ENCODE assay signal across 21 cellular contexts in the genomic region with DNA sequence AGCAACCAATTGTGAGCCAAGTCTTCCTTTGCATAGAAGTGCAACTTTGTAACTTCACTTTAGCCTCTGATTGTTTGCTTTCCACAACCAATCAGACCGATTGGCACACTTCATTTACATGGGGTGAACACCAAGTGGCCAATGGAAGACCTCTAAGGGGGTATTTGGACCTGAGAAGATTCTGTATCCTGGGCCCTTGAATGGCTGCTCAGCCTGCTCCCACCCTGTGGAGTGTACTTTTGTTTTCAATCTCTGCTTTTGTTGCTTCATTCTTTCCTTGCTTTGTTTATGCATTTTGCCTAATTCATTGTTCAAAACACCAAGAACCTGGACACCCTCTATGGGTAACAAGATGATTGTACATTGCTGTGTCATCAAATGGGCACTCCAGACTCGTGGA.
DNase-seq lines count a peak whose midpoint lies in the region; ATAC-seq, FAIRE-seq and TF ChIP-seq lines count a peak whose summit lies in the region.
"Had no signal": no experiment of that assay in that cellular context is flagged by ENCODE, and none has a peak within 500 bp of the region (broad histone marks: within the 10 kb centered on the region; RNA-seq: fewer than 3 reads in every experiment).

No MANE protein-coding gene starts in this region.

- H3K9me3 ChIP-seq in HepG2 (ENCODE audit: low read length) (no peaks in the 10 kb centered on the region), right lobe of liver (no peaks in the 10 kb centered on the region), Loucy (ENCODE audit: insufficient read depth, low read depth, low read length) (no peaks in the 10 kb centered on the region)
- H3K9me3 ChIP-seq: BE2C had no signal

- peaks cover 13% of the 10 kb centered on the region; the same call in 1 of the 2 replicates for H3K4me1 ChIP-seq in HepG2 (ENCODE audit: insufficient read depth, low read length)
- no peaks in the 10 kb centered on the region for H3K4me1 ChIP-seq in right lobe of liver
- no peaks in the 10 kb centered on the region for H3K4me1 ChIP-seq in Loucy (ENCODE audit: insufficient read depth, low read length, poor library complexity, severe bottlenecking)
- peaks cover 3% of the 10 kb centered on the region for H3K4me1 ChIP-seq in foreskin keratinocyte

- POLR2A ChIA-PET in HepG2 (lab: Yijun Ruan, JAX), result no interaction called here

- no peaks in the 10 kb centered on the region for H3F3A ChIP-seq in Loucy (ENCODE audit: low read depth)

- CTCF ChIA-PET in HepG2 (lab: Yijun Ruan, JAX; ENCODE audit: low intra/inter-chr PET ratio, low total read pairs), result no interaction called here

- H3K27ac ChIP-seq in HepG2 (ENCODE audit: extremely low read length, insufficient read depth, low read length), result no peak overlapping the region
- H3K27ac ChIP-seq in right lobe of liver, result no peak overlapping the region
- no peak overlapping the region for H3K27ac ChIP-seq in foreskin keratinocyte

- DNase-seq in HepG2 (ENCODE audit: low spot score), result no peak
- DNase-seq in right lobe of liver, result no peak
- no peak for DNase-seq in foreskin keratinocyte
- DNase-seq in NCI-H128 (lab: John Stamatoyannopoulos, UW; ENCODE audit: unreplicated experiment), result no peak
- no peak for DNase-seq in ecto neural progenitor cell (ENCODE audit: low spot score)
- DNase-seq: AML-193; Calu3; CD4-positive, alpha-beta T cell; CD8-positive, alpha-beta memory T cell; COR-L47; DMS53; DMS79 treated with DMSO at 0.1 percent for 48 hours; GF-D8; H9 had no signal

- in situ Hi-C loops in HepG2 (cut with HindIII; ENCODE audit: extremely low pct_ligation_motif_present, low pct_unique_long_range_greater_than_20kb), result no loop called here

- H3K27me3 ChIP-seq in HepG2 (ENCODE audit: control insufficient read depth in 1 of 2, insufficient read depth in 2 of 2, low read length in 2 of 2), result 0 out of 5 replicates have a peak, but pooled peaks cover 0 to 5% of the 10 kb centered on the region in 2 experiments
- no peaks in the 10 kb centered on the region for H3K27me3 ChIP-seq in right lobe of liver
- H3K27me3 ChIP-seq in Loucy (ENCODE audit: insufficient read depth, low read length, poor library complexity, severe bottlenecking), result no peaks in the 10 kb centered on the region
- no peaks in the 10 kb centered on the region for H3K27me3 ChIP-seq in foreskin keratinocyte
- H3K27me3 ChIP-seq: BE2C; BLaER1 treated with 17β-estradiol and CSF1 and Interleukin-3, amounts not matched to agents 10 nM and 100 nM had no signal

- no peaks in the 10 kb centered on the region for H3K9me2 ChIP-seq in Loucy (replicated peaks; ENCODE audit: low read depth, low read length)

- no peak for TF ChIP-seq RAD21 in HepG2 (CRISPR knock-in tag; IDR thresholded peaks at IDR 0.05)

- BruUV-seq in HepG2 (replicated peaks; lab: Mats Ljungman, UMichigan), result no TSS peak

- peak; percentile 18 for FAIRE-seq in HepG2 (lab: Jason Lieb, UNC)
- FAIRE-seq: GM12891, GM18507 had no signal

- H3K79me2 ChIP-seq in HepG2 (ENCODE audit: insufficient read depth, low read length) (no peaks in the 10 kb centered on the region), Loucy (ENCODE audit: insufficient read depth, low read length) (no peaks in the 10 kb centered on the region)

- H3K9ac ChIP-seq in HepG2 (ENCODE audit: insufficient read depth, low read depth, low read length) (no peak overlapping the region), Loucy (ENCODE audit: low read depth, low read length, poor library complexity, severe bottlenecking) (no peak overlapping the region)
- H3K9ac ChIP-seq: BLaER1 treated with 17β-estradiol and CSF1 and Interleukin-3, amounts not matched to agents 10 nM and 100 nM had no signal

- intact Hi-C loops in HepG2 (cut with micrococcal nuclease; ENCODE audit: unreplicated experiment), result no loop called here
- intact Hi-C loops in right lobe of liver (cut with DNase I), result no loop called here

- H3K4me3 ChIP-seq in HepG2 (replicated peaks in 1 of 3; ENCODE audit: insufficient read depth in 1 of 3, low read depth in 2 of 3, low read length in 3 of 3) (no peak overlapping the region), right lobe of liver (no peak overlapping the region), Loucy (ENCODE audit: low read length, poor library complexity, severe bottlenecking) (no peak overlapping the region)
- H3K4me3 ChIP-seq: BLaER1 treated with 17β-estradiol and CSF1 and Interleukin-3, amounts not matched to agents 10 nM and 100 nM; GM23338 had no signal

- H3K4me2 ChIP-seq in HepG2 (ENCODE audit: low read depth, low read length) (no peak overlapping the region), Loucy (ENCODE audit: low read depth, low read length, poor library complexity, severe bottlenecking) (no peak overlapping the region)
- H3K4me2 ChIP-seq: GM23338 had no signal

- TF ChIP-seq POLR2A in HepG2 (IDR thresholded peaks at IDR 0.05; ENCODE audit: insufficient read depth in 1 of 2, low read depth in 2 of 2, low read length in 2 of 2) (no peak), right lobe of liver (IDR thresholded peaks at IDR 0.05) (no peak)

- no peaks in the 10 kb centered on the region for H3K36me3 ChIP-seq in HepG2 (replicated peaks in 1 of 2; ENCODE audit: control insufficient read depth in 1 of 2, insufficient read depth in 2 of 2, low read length in 2 of 2)
- no peaks in the 10 kb centered on the region for H3K36me3 ChIP-seq in right lobe of liver
- no peaks in the 10 kb centered on the region for H3K36me3 ChIP-seq in Loucy (ENCODE audit: insufficient read depth, low read length)
- H3K36me3 ChIP-seq: BE2C; BLaER1 treated with 17β-estradiol and CSF1 and Interleukin-3, amounts not matched to agents 10 nM and 100 nM had no signal

- H2AFZ ChIP-seq in HepG2 (ENCODE audit: low read length) (no peak overlapping the region), Loucy (ENCODE audit: low read length) (0 out of 2 replicates have a peak overlapping the region, but pooled peaks have one; percentile 29)

- 0% methylated on average over 2 of the region's 2 CpGs for WGBS in HepG2 (ENCODE audit: low lambda C conversion rate)
- WGBS in right lobe of liver (ENCODE audit: insufficient coverage, low coverage, low lambda C conversion rate, missing lambda C conversion rate), result 90% methylated on average over 2 of the region's 2 CpGs

- TF ChIP-seq EP300 in HepG2 (IDR thresholded peaks at IDR 0.05; ENCODE audit: low read depth in 2 of 2, low read length in 2 of 2), result no peak
- TF ChIP-seq EP300 in HepG2 (CRISPR knock-in tag; IDR thresholded peaks at IDR 0.05; ENCODE audit: borderline replicate concordance), result no peak

- H4K20me1 ChIP-seq in HepG2 (ENCODE audit: insufficient read depth, low read length) (no peaks in the 10 kb centered on the region), Loucy (ENCODE audit: insufficient read depth, low read length, poor library complexity, severe bottlenecking) (no peaks in the 10 kb centered on the region)
- H4K20me1 ChIP-seq: BLaER1 treated with 17β-estradiol and CSF1 and Interleukin-3, amounts not matched to agents 10 nM and 100 nM had no signal

- no peak for ATAC-seq in HepG2
- no peak for ATAC-seq in right lobe of liver
- ATAC-seq in foreskin keratinocyte, result no peak
- ATAC-seq: GM23338, HCT116 had no signal

- TF ChIP-seq CTCF in HepG2 (CRISPR knock-in tag; IDR thresholded peaks at IDR 0.05) (no peak), right lobe of liver (IDR thresholded peaks at IDR 0.05) (no peak), Loucy (conservative IDR thresholded peaks at IDR 0.05; ENCODE audit: low read length) (no peak), foreskin keratinocyte (conservative IDR thresholded peaks at IDR 0.05) (peak; percentile 6)

TF ChIP-seq in HepG2, 621 proteins besides CTCF, POLR2A, EP300 and RAD21:
- TF ChIP-seq MAFK (conservative IDR thresholded peaks at IDR 0.05 in 1 of 2, IDR thresholded peaks at IDR 0.05 in 1 of 2; ENCODE audit: low read length in 2 of 2) (peak; percentile 6 to 36; a peak in 2 of 4 replicates), ZNF20 (CRISPR knock-in tag; IDR thresholded peaks at IDR 0.05) (peak; percentile 92; the same call in 1 of the 2 replicates)
- TF ChIP-seq, protein P1, sequence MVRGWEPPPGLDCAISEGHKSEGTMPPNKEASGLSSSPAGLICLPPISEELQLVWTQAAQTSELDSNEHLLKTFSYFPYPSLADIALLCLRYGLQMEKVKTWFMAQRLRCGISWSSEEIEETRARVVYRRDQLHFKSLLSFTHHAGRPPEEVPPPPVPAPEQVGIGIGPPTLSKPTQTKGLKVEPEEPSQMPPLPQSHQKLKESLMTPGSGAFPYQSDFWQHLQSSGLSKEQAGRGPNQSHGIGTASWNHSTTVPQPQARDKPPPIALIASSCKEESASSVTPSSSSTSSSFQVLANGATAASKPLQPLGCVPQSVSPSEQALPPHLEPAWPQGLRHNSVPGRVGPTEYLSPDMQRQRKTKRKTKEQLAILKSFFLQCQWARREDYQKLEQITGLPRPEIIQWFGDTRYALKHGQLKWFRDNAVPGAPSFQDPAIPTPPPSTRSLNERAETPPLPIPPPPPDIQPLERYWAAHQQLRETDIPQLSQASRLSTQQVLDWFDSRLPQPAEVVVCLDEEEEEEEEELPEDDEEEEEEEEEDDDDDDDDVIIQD (CRISPR knock-in tag; IDR thresholded peaks at IDR 0.05; ENCODE audit: low read depth), result no peak
